ENCODE assay signal across 8 cellular contexts in the genomic region with DNA sequence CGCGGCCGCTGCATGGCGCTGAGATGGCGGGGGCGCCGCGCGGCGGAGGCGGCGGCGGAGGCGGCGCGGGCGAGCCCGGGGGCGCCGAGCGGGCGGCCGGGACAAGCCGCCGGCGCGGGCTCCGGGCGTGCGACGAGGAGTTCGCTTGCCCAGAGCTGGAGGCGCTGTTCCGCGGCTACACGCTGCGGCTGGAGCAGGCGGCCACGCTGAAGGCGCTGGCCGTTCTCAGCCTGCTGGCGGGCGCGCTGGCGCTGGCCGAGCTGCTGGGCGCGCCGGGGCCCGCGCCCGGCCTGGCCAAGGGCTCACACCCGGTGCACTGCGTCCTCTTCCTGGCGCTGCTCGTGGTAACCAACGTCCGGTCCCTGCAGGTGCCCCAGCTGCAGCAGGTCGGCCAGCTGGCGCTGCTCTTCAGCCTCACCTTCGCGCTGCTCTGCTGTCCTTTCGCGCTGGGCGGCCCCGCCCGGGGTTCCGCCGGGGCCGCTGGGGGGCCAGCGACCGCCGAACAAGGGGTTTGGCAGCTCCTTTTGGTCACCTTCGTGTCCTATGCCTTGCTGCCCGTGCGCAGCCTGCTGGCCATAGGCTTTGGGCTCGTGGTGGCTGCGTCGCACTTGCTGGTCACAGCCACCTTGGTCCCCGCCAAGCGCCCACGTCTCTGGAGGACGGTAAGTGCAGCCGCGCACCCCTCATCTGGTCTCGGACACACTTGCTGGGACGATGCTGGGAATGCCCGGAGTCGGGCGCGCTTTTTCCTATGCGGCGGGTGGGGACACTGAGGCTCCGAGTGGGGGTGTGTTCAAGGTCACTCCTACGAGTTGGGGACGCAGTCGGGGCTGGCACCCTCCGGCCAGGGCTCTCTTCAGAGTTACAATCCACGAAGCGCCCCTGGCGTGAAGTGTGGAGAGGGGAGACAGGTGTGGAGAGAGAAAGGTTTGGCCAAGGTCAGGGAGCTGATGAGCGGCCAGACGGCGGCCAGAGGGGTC. TPM values are rescaled to one million over a fixed set of nuclear protein-coding genes. Genes with fewer than 3 reads are reported as not detected.
A peak's percentile ranks its signal among the peaks of the same experiment; 100 is the strongest.
DNase-seq lines count a peak whose midpoint lies in the region; ATAC-seq and TF ChIP-seq lines count a peak whose summit lies in the region.

No MANE protein-coding gene starts in this region.

- peak overlapping the region; percentile 41 to 50 for H3K4me3 Mint-ChIP-seq in stimulated activated naive CD8-positive, alpha-beta T cell treated with anti-CD3 and anti-CD28 coated beads, Interleukin-15, amount 100 ng/mL, for 72 hours
- peak overlapping the region; percentile 86 to 92 (median 89) for H3K4me3 Mint-ChIP-seq in brain

- peaks cover 12% of the 10 kb centered on the region for H3K4me1 Mint-ChIP-seq in stimulated activated naive CD8-positive, alpha-beta T cell treated with anti-CD3 and anti-CD28 coated beads, Interleukin-15, amount 100 ng/mL, for 72 hours
- peaks cover 57% of the 10 kb centered on the region for H3K4me1 Mint-ChIP-seq in brain

- 0 to 2% methylated on average over 5 to 26 of the region's 104 CpGs for WGBS in thyroid gland, 2 donors

- no peaks in the 10 kb centered on the region for H3K79me2 ChIP-seq in Karpas-422 (ENCODE audit: low read length)

- H2AFZ ChIP-seq in Karpas-422 (ENCODE audit: low read length) = no peak overlapping the region

- no peak for TF ChIP-seq POLR2A in thyroid gland (IDR thresholded peaks at IDR 0.05)

- intact Hi-C loops in thyroid gland (cut with DNase I) = no loop called here

- TF ChIP-seq CTCF in brain (conservative IDR thresholded peaks at IDR 0.05) (peak in 1 of 2 experiments; percentile 39), thyroid gland (IDR thresholded peaks at IDR 0.05) (peak in 1 of 6 experiments; percentile 19)

- peak overlapping the region; percentile 31 for H3K4me3 ChIP-seq in MG63
- peak overlapping the region; percentile 27 to 72 (median 57) for H3K4me3 ChIP-seq in thyroid gland (replicated peaks in 1 of 3)
- H3K4me3 ChIP-seq in Karpas-422 (ENCODE audit: low read length) = no peak overlapping the region

- H3K36me3 ChIP-seq in MG63 (no peaks in the 10 kb centered on the region), thyroid gland (no peaks in the 10 kb centered on the region), Karpas-422 (ENCODE audit: insufficient read depth, low read length) (no peaks in the 10 kb centered on the region)

- no peaks in the 10 kb centered on the region for H3K9me2 ChIP-seq in Karpas-422 (replicated peaks; ENCODE audit: insufficient read depth, low read length)

- no peaks in the 10 kb centered on the region for H4K20me1 ChIP-seq in Karpas-422 (ENCODE audit: insufficient read depth, low read depth, low read length)

- H3K27ac Mint-ChIP-seq in stimulated activated naive CD8-positive, alpha-beta T cell treated with anti-CD3 and anti-CD28 coated beads, Interleukin-15, amount 100 ng/mL, for 72 hours = no peak overlapping the region
- peak overlapping the region in 3 of 5 experiments; percentile 48 to 72 (median 63) for H3K27ac Mint-ChIP-seq in brain

- H3K36me3 Mint-ChIP-seq in brain = no peaks in the 10 kb centered on the region

- no peak overlapping the region for H3K4me2 ChIP-seq in Karpas-422 (ENCODE audit: low read depth, low read length, poor library complexity, severe bottlenecking)

- peaks cover 12 to 30% of the 10 kb centered on the region in 2 donors for H3K4me1 ChIP-seq in thyroid gland
- H3K4me1 ChIP-seq in Karpas-422 (ENCODE audit: low read length) = no peaks in the 10 kb centered on the region

- H3K27me3 ChIP-seq in MG63 = peaks cover 27% of the 10 kb centered on the region
- H3K27me3 ChIP-seq in thyroid gland = no peaks in the 10 kb centered on the region
- H3K27me3 ChIP-seq in Karpas-422 (ENCODE audit: low read length) = no peaks in the 10 kb centered on the region

- peak; percentile 31 for ATAC-seq in stimulated activated naive CD8-positive, alpha-beta T cell treated with anti-CD3 and anti-CD28 coated beads, Interleukin-15, amount 100 ng/mL, for 72 hours
- ATAC-seq in stimulated activated naive CD8-positive, alpha-beta T cell treated with anti-CD3 and anti-CD28 coated beads, Interleukin-15, Interleukin-2, amounts not matched to agents 100 U/mL and 50 U/mL, for 24 hours = no peak

- H3K9me3 ChIP-seq in MG63 (no peaks in the 10 kb centered on the region), thyroid gland (no peaks in the 10 kb centered on the region), Karpas-422 (ENCODE audit: low read length) (no peaks in the 10 kb centered on the region)

- H3K9me3 Mint-ChIP-seq in stimulated activated naive CD8-positive, alpha-beta T cell treated with anti-CD3 and anti-CD28 coated beads, Interleukin-15, amount 100 ng/mL, for 72 hours = no peaks in the 10 kb centered on the region
- H3K9me3 Mint-ChIP-seq in brain = peaks cover 0 to 6% (median 0%) of the 10 kb centered on the region in 5 experiments

- H3K27ac ChIP-seq in thyroid gland (no peak overlapping the region), Karpas-422 (ENCODE audit: low read length) (no peak overlapping the region)

- no peak overlapping the region for H3K9ac ChIP-seq in Karpas-422 (ENCODE audit: low read length)

- DNase-seq in stimulated activated naive CD8-positive, alpha-beta T cell treated with anti-CD3 and anti-CD28 coated beads, Interleukin-15, amount 100 ng/mL, for 72 hours = no peak
- DNase-seq in stimulated activated naive CD8-positive, alpha-beta T cell treated with anti-CD3 and anti-CD28 coated beads, Interleukin-15, Interleukin-2, amounts not matched to agents 100 U/mL and 50 U/mL, for 24 hours = no peak
- DNase-seq in MG63 = peak; percentile 62
- peak; percentile 86 for DNase-seq in iPS-NIHi7 (ENCODE audit: extremely low spot score)
- DNase-seq in thyroid gland = peak; percentile 40 to 44
- no peak for DNase-seq in OCI-M2 (lab: John Stamatoyannopoulos, UW; ENCODE audit: unreplicated experiment)
- DNase-seq in Karpas-422 = no peak

- H3K27me3 Mint-ChIP-seq in stimulated activated naive CD8-positive, alpha-beta T cell treated with anti-CD3 and anti-CD28 coated beads, Interleukin-15, amount 100 ng/mL, for 72 hours = peaks cover 69% of the 10 kb centered on the region
- peaks cover 48% of the 10 kb centered on the region for H3K27me3 Mint-ChIP-seq in brain

RNA-seq across cellular contexts. Expression of gene ADCY1, which starts 0.6 kb away (rescaled TPM):
- 0.66 and 3.9 TPM in 2 replicates for total RNA-seq in MG63 (2014; rRNA removed; shearing (Covaris generic); ENCODE audit: low replicate concordance)
- 25.1 TPM for polyA plus RNA-seq in brain (ENCODE audit: insufficient read depth, low read depth, low replicate concordance)
- 10 to 100 TPM in 1 of 4 donors, 1 to 10 TPM in 3; 5.8 to 11.6 (median 7.7) TPM for total RNA-seq in thyroid gland
- not detected in 2 replicates for total RNA-seq in Karpas-422 (2014; rRNA removed; shearing (Covaris generic); ENCODE audit: low replicate concordance)

Comparison
In these comparisons a context has a peak if more than half of its experiments do, and no peak if none do; other contexts are left out.
1. DNase-seq: peak in MG63 (single experiment), iPS-NIHi7 (single experiment) and thyroid gland (2 of 2); none in stimulated activated naive CD8-positive, alpha-beta T cell treated with anti-CD3 and anti-CD28 coated beads, Interleukin-15, amount 100 ng/mL, for 72 hours (0 of 2), stimulated activated naive CD8-positive, alpha-beta T cell treated with anti-CD3 and anti-CD28 coated beads, Interleukin-15, Interleukin-2, amounts not matched to agents 100 U/mL and 50 U/mL, for 24 hours (single experiment), OCI-M2 (single experiment) and Karpas-422 (single experiment).
2. H3K27ac Mint-ChIP-seq: peak in brain (3 of 5); none in stimulated activated naive CD8-positive, alpha-beta T cell treated with anti-CD3 and anti-CD28 coated beads, Interleukin-15, amount 100 ng/mL, for 72 hours (0 of 2).